9 cellular contexts compared by ENCODE assay signal in genomic region chr12:74890237-74890599, GRCh38.
DNase-seq lines count a peak whose midpoint lies in the region; ATAC-seq, FAIRE-seq and TF ChIP-seq lines count a peak whose summit lies in the region.
"Had no signal": no experiment of that assay in that cellular context is flagged by ENCODE, and none has a peak within 500 bp of the region (broad histone marks: within the 10 kb centered on the region; RNA-seq: fewer than 3 reads in every experiment).

No MANE protein-coding gene starts in this region.

- H3K27ac Mint-ChIP-seq in CD8-positive, alpha-beta memory T cell, result no peak overlapping the region

- H3K9me3 Mint-ChIP-seq in CD8-positive, alpha-beta memory T cell, result peaks cover 0 to 3% (median 2%) of the 10 kb centered on the region in 5 donors

- H3K4me1 ChIP-seq in lower lobe of right lung, result no peaks in the 10 kb centered on the region
- H3K4me1 ChIP-seq in ovary (ENCODE audit: insufficient read depth), result no peaks in the 10 kb centered on the region
- H3K4me1 ChIP-seq in CD8-positive, alpha-beta memory T cell (ENCODE audit: insufficient read depth, low read length), result no peaks in the 10 kb centered on the region
- H3K4me1 ChIP-seq: parathyroid adenoma had no signal

- H3K36me3 Mint-ChIP-seq in CD8-positive, alpha-beta memory T cell, result no peaks in the 10 kb centered on the region

- TF ChIP-seq CTCF in GM10266 (IDR thresholded peaks at IDR 0.05; ENCODE audit: control insufficient read depth, insufficient read depth, low read depth, missing control alignments) (no peak), lower lobe of right lung (IDR thresholded peaks at IDR 0.05) (no peak), ovary (IDR thresholded peaks at IDR 0.05) (no peak)

- H3K36me3 ChIP-seq in lower lobe of right lung (no peaks in the 10 kb centered on the region), ovary (no peaks in the 10 kb centered on the region)
- H3K36me3 ChIP-seq in CD8-positive, alpha-beta memory T cell (ENCODE audit: insufficient read depth, low read length), result no peaks in the 10 kb centered on the region

- POLR2A ChIA-PET in CD8-positive, alpha-beta memory T cell (lab: Charles Lee), result no interaction called here

- H3K4me1 Mint-ChIP-seq in CD8-positive, alpha-beta memory T cell, result peaks cover 26 to 48% (median 42%) of the 10 kb centered on the region in 3 donors

- TF ChIP-seq EP300 in ovary (IDR thresholded peaks at IDR 0.05), result no peak

- no peak overlapping the region for H3K27ac ChIP-seq in lower lobe of right lung
- H3K27ac ChIP-seq in ovary, result no peak overlapping the region
- H3K27ac ChIP-seq in CD8-positive, alpha-beta memory T cell (ENCODE audit: low read depth, low read length), result no peak overlapping the region
- H3K27ac ChIP-seq: parathyroid adenoma had no signal

- 2 to 4% (median 4%) methylated on average over 4 of the region's 4 CpGs for WGBS in ovary, 3 donors

- ATAC-seq in GM21515 (IDR thresholded peaks at IDR 0.05; ENCODE audit: unreplicated experiment), result peak; percentile 86
- ATAC-seq in HG03571 (IDR thresholded peaks at IDR 0.05; ENCODE audit: unreplicated experiment), result peak; percentile 59
- ATAC-seq in lower lobe of right lung, result peak; percentile 83 to 95

- H3K27me3 ChIP-seq in lower lobe of right lung (ENCODE audit: low read depth), result no peaks in the 10 kb centered on the region
- no peaks in the 10 kb centered on the region for H3K27me3 ChIP-seq in ovary
- H3K27me3 ChIP-seq in CD8-positive, alpha-beta memory T cell (ENCODE audit: insufficient read depth, low read length, poor library complexity, severe bottlenecking), result no peaks in the 10 kb centered on the region

- H3K4me3 ChIP-seq in lower lobe of right lung, result no peak overlapping the region
- no peak overlapping the region for H3K4me3 ChIP-seq in ovary
- H3K4me3 ChIP-seq in CD8-positive, alpha-beta memory T cell (ENCODE audit: low read length), result no peak overlapping the region

- no peaks in the 10 kb centered on the region for H3K27me3 Mint-ChIP-seq in CD8-positive, alpha-beta memory T cell

- H3K4me3 Mint-ChIP-seq in CD8-positive, alpha-beta memory T cell, result peak overlapping the region in 1 of 7 donors; percentile 19

- FAIRE-seq in GM12891 (lab: Jason Lieb, UNC), result no peak

- DNase-seq in GM10266 (ENCODE audit: extremely low spot score) (peak; percentile 7), amniotic epithelial cell (ENCODE audit: low read depth) (peak; percentile 86), lower lobe of right lung (no peak), ovary (no peak), GM12891 (ENCODE audit: insufficient read length, low spot score) (no peak)
- no peak for DNase-seq in CD8-positive, alpha-beta memory T cell

- no peak for TF ChIP-seq POLR2A in ovary (IDR thresholded peaks at IDR 0.05)
- TF ChIP-seq POLR2A in GM12891 (IDR thresholded peaks at IDR 0.05; ENCODE audit: low read depth, low read length), result no peak

- intact Hi-C loops in lower lobe of right lung (cut with DNase I), result no loop called here
- intact Hi-C loops in ovary (cut with DNase I), result no loop called here

- no peaks in the 10 kb centered on the region for H3K9me3 ChIP-seq in lower lobe of right lung
- no peaks in the 10 kb centered on the region for H3K9me3 ChIP-seq in ovary
- no peaks in the 10 kb centered on the region for H3K9me3 ChIP-seq in CD8-positive, alpha-beta memory T cell (ENCODE audit: low read length)

- CTCF ChIA-PET in CD8-positive, alpha-beta memory T cell (lab: Charles Lee), result no interaction called here

TF ChIP-seq in GM12891, 5 proteins besides CTCF, POLR2A, EP300 and RAD21:
- TF ChIP-seq POU2F2 (IDR thresholded peaks at IDR 0.05; ENCODE audit: low read depth, low read length) (no peak), TAF1 (IDR thresholded peaks at IDR 0.05; ENCODE audit: low read depth, low read length) (no peak), PAX5 (IDR thresholded peaks at IDR 0.05; ENCODE audit: insufficient read depth, low read length, severe bottlenecking) (no peak), POLR2AphosphoS5 (IDR thresholded peaks at IDR 0.05; ENCODE audit: low read depth, low read length) (no peak), SPI1 (IDR thresholded peaks at IDR 0.05; ENCODE audit: low read depth, low read length) (no peak)

Comparison
In these comparisons a context has a peak if more than half of its experiments do, and no peak if none do; other contexts are left out.
1. DNase-seq: peak in GM10266 (single experiment) and amniotic epithelial cell (single experiment); none in lower lobe of right lung (single experiment), ovary (0 of 5), GM12891 (single experiment) and CD8-positive, alpha-beta memory T cell (0 of 5).
2. Peak in every context shown above with its lines, with median percentiles within 50 percentile points of each other: ATAC-seq.